Comparison of ENCODE assay signal across 8 cellular contexts in the genomic region with DNA sequence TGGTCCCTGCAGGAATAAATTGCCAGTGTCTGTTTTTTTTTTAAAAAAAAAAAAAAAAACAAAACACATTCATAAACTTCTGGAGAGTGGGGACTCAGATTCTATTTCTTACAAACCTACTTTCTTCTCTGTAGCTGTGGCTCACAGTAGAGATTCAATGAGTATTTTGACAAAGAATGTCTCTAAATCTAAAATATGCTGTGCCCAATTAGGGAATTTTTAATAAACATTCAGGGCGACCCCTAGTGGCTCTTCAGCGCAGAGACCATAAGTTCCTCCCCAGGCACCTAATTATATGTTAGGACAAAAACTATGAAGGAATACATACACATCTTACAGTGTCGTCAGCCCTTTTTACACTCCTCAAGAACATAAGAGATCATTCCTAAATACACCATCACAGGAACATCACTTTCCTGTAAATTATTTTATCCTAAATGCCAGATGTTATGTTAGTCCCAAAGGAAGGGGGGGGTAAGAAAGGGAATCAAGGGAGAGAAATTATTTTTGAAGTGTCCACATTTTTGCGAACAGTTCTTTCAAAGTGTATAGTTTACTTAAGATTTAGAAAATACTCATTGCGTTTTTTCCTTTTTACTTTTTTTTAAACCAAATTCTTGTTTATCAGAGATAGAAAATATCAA. TPM values are rescaled to one million over a fixed set of nuclear protein-coding genes. Genes with fewer than 3 reads are reported as not detected.
DNase-seq lines count a peak whose midpoint lies in the region; ATAC-seq, FAIRE-seq and TF ChIP-seq lines count a peak whose summit lies in the region.

No MANE protein-coding gene starts in this region.

- peak; percentile 89 for TF ChIP-seq CTCF in C4-2B (conservative IDR thresholded peaks at IDR 0.05)
- TF ChIP-seq CTCF in astrocyte of the cerebellum (IDR thresholded peaks at IDR 0.05; ENCODE audit: low read depth, low read length, missing control alignments): peak; percentile 64
- peak; percentile 73 for TF ChIP-seq CTCF in kidney (IDR thresholded peaks at IDR 0.05; ENCODE audit: borderline replicate concordance, extremely low read depth, insufficient read depth)

- no peak overlapping the region for H3K27ac ChIP-seq in C4-2B
- no peak overlapping the region for H3K27ac ChIP-seq in kidney (ENCODE audit: low read depth in 2 of 2, low read length in 2 of 2)

- no peaks in the 10 kb centered on the region for H3K36me3 ChIP-seq in H7 (replicated peaks; ENCODE audit: control insufficient read depth, insufficient read depth, low read length)
- H3K36me3 ChIP-seq in kidney (ENCODE audit: control insufficient read depth in 1 of 2, insufficient read depth in 2 of 2, low read length in 2 of 2): peaks cover 17 to 42% of the 10 kb centered on the region in 2 donors

- no peaks in the 10 kb centered on the region for H3K9me3 ChIP-seq in kidney (ENCODE audit: control insufficient read depth in 1 of 2, low read length in 2 of 2)

- intact Hi-C loops in kidney (cut with DNase I): loop anchor here (10.0 kb wide), 2 partner anchors 211 to 301 kb away; no protein-coding TSS in a partner anchor

- no peak overlapping the region for H3K4me3 ChIP-seq in H7 (ENCODE audit: insufficient read depth, low read depth, low read length)
- no peak overlapping the region for H3K4me3 ChIP-seq in astrocyte of the cerebellum (ENCODE audit: low read depth, low read length)
- H3K4me3 ChIP-seq in kidney (ENCODE audit: low read length in 2 of 2): no peak overlapping the region

- H3K27me3 ChIP-seq in H7 (ENCODE audit: control insufficient read depth, insufficient read depth, low read length): no peaks in the 10 kb centered on the region

- FAIRE-seq in kidney (lab: Jason Lieb, UNC): no peak

- H3K9ac ChIP-seq in kidney (ENCODE audit: low read length in 2 of 2): no peak overlapping the region

- peak; percentile 51 for DNase-seq in H7
- peak; percentile 63 for DNase-seq in NCI-H82 treated with DMSO at 0.1 percent for 48 hours (lab: John Stamatoyannopoulos, UW; ENCODE audit: unreplicated experiment)
- no peak for DNase-seq in astrocyte of the cerebellum (ENCODE audit: low read depth)
- DNase-seq in kidney: no peak
- DNase-seq in stimulated activated naive CD8-positive, alpha-beta T cell treated with anti-CD3 and anti-CD28 coated beads, Interleukin-15, Interleukin-2, amounts not matched to agents 100 U/mL and 50 U/mL, for 24 hours: peak; percentile 27
- no peak for DNase-seq in 8988T
- DNase-seq in GOT3 (lab: John Stamatoyannopoulos, UW): no peak

- no peak for ATAC-seq in stimulated activated naive CD8-positive, alpha-beta T cell treated with anti-CD3 and anti-CD28 coated beads, Interleukin-15, Interleukin-2, amounts not matched to agents 100 U/mL and 50 U/mL, for 24 hours

- H3K4me1 ChIP-seq in kidney (ENCODE audit: control insufficient read depth in 1 of 2, insufficient read depth in 1 of 2, low read depth in 1 of 2, low read length in 2 of 2): peaks cover 34 to 51% of the 10 kb centered on the region in 2 donors

- in situ Hi-C loops in astrocyte of the cerebellum (cut with HindIII; ENCODE audit: low sequenced_read_pairs): no loop called here

RNA-seq across cellular contexts. Expression of a gene that starts 21.8 kb away (rescaled TPM):
- total RNA-seq in H7 (2014; rRNA removed; shearing (Covaris generic)): 28.8 and 30.7 TPM in 2 replicates
- total RNA-seq in kidney: 72.8 TPM
- 104 TPM for polyA plus RNA-seq in kidney (ENCODE audit: insufficient read depth, low read depth, low replicate concordance)

RNA-seq across cellular contexts. Expression of a gene that starts 56.9 kb away (rescaled TPM):
- total RNA-seq in H7 (2014; rRNA removed; shearing (Covaris generic)): 17.1 and 23.0 TPM in 2 replicates
- 20.8 TPM for total RNA-seq in kidney
- polyA plus RNA-seq in kidney (ENCODE audit: insufficient read depth, low read depth, low replicate concordance): 18.3 TPM

RNA-seq across cellular contexts. Expression of a gene that starts 57.0 kb away (rescaled TPM):
- 0.15 and 0.35 TPM in 2 replicates for total RNA-seq in H7 (2014; rRNA removed; shearing (Covaris generic))
- total RNA-seq in kidney: 2.6 TPM
- polyA plus RNA-seq in kidney (ENCODE audit: insufficient read depth, low read depth, low replicate concordance): 0.58 TPM

Comparison
In these comparisons a context has a peak if more than half of its experiments do, and no peak if none do; other contexts are left out.
1. DNase-seq: peak in H7 (single experiment), NCI-H82 treated with DMSO at 0.1 percent for 48 hours (single experiment) and stimulated activated naive CD8-positive, alpha-beta T cell treated with anti-CD3 and anti-CD28 coated beads, Interleukin-15, Interleukin-2, amounts not matched to agents 100 U/mL and 50 U/mL, for 24 hours (single experiment); none in astrocyte of the cerebellum (single experiment), kidney (single experiment), 8988T (single experiment) and GOT3 (single experiment).
2. Peak in every context shown above with its lines, with median percentiles within 50 percentile points of each other: CTCF ChIP-seq.